ENCODE assay signal across 19 cellular contexts in the genomic region with DNA sequence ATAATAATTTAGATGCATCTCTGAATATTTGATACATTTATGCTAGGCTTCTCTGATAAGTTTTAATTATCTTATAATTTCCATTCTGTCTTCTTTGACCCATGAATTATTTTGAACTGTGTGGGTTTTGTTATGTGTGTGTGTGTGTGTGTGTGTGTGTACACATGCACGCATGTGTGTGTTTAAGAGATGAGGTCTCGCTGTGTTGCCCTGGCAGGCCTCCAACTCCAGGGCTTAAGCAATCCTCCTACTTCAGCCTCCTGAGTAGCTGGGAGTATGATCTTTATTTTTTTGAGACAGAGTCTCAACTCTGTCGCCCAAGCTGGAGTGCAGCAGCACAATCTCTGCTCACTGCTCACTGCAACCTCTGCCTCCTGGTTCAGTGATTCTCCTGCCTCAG.
DNase-seq lines count a peak whose midpoint lies in the region; ATAC-seq and TF ChIP-seq lines count a peak whose summit lies in the region.
"Had no signal": no experiment of that assay in that cellular context is flagged by ENCODE, and none has a peak within 500 bp of the region (broad histone marks: within the 10 kb centered on the region; RNA-seq: fewer than 3 reads in every experiment).

No MANE protein-coding gene starts in this region.

- H3K36me3 ChIP-seq in right atrium auricular region, result no peaks in the 10 kb centered on the region
- no peaks in the 10 kb centered on the region for H3K36me3 ChIP-seq in sigmoid colon
- no peaks in the 10 kb centered on the region for H3K36me3 ChIP-seq in CD4-positive, alpha-beta memory T cell (ENCODE audit: insufficient read depth, low read length)
- H3K36me3 ChIP-seq: adrenal gland, heart left ventricle had no signal

- no peak for TF ChIP-seq POLR2A in sigmoid colon (IDR thresholded peaks at IDR 0.05)

- H3K4me3 ChIP-seq in right cardiac atrium (ENCODE audit: low read length) (no peak overlapping the region), right atrium auricular region (no peak overlapping the region), fibroblast of villous mesenchyme (ENCODE audit: low read depth, low read length) (no peak overlapping the region), sigmoid colon (no peak overlapping the region)
- no peak overlapping the region for H3K4me3 ChIP-seq in CD4-positive, alpha-beta memory T cell (ENCODE audit: low read length in 2 of 2)
- H3K4me3 ChIP-seq: adrenal gland, heart left ventricle, mucosa of descending colon, skin epidermis had no signal

- TF ChIP-seq EP300 in sigmoid colon (IDR thresholded peaks at IDR 0.05), result no peak

- CTCF ChIA-PET in CD4-positive, alpha-beta memory T cell (lab: Charles Lee; ENCODE audit: partially characterized antibody), result no interaction called here

- H3K27ac ChIP-seq in right cardiac atrium (ENCODE audit: low read length) (no peak overlapping the region), right atrium auricular region (no peak overlapping the region), sigmoid colon (no peak overlapping the region)
- no peak overlapping the region for H3K27ac ChIP-seq in CD4-positive, alpha-beta memory T cell (ENCODE audit: low read depth, low read length)
- H3K27ac ChIP-seq: adrenal gland, heart left ventricle, skin epidermis had no signal

- no peak for TF ChIP-seq CTCF in right atrium auricular region (IDR thresholded peaks at IDR 0.05)
- no peak for TF ChIP-seq CTCF in fibroblast of villous mesenchyme (IDR thresholded peaks at IDR 0.05; ENCODE audit: insufficient read depth, low read depth, low read length)
- no peak for TF ChIP-seq CTCF in sigmoid colon (IDR thresholded peaks at IDR 0.05)

- no peaks in the 10 kb centered on the region for H3K9me3 ChIP-seq in right cardiac atrium (ENCODE audit: control insufficient read depth, low read length)
- H3K9me3 ChIP-seq in right atrium auricular region, result no peaks in the 10 kb centered on the region
- no peaks in the 10 kb centered on the region for H3K9me3 ChIP-seq in sigmoid colon
- no peaks in the 10 kb centered on the region for H3K9me3 ChIP-seq in CD4-positive, alpha-beta memory T cell (ENCODE audit: control insufficient read depth in 1 of 2, low read length in 2 of 2)
- H3K9me3 ChIP-seq: adrenal gland, Caco-2, mucosa of descending colon had no signal

- H3K4me3 Mint-ChIP-seq in CD4-positive, alpha-beta memory T cell, result no peak overlapping the region
- H3K4me3 Mint-ChIP-seq: activated CD8-positive, alpha-beta memory T cell treated with anti-CD3 and anti-CD28 coated beads, Interleukin-2, amount 10 ng/mL, durations not matched to agents 7 days and 5 days had no signal

- H3K4me1 ChIP-seq in right cardiac atrium (ENCODE audit: control insufficient read depth, insufficient read depth, low read length) (no peaks in the 10 kb centered on the region), right atrium auricular region (peaks cover 0 to 3% of the 10 kb centered on the region in 2 donors), sigmoid colon (peaks cover 0 to 27% (median 3%) of the 10 kb centered on the region in 4 donors)
- H3K4me1 ChIP-seq in CD4-positive, alpha-beta memory T cell (ENCODE audit: insufficient read depth, low read length), result no peaks in the 10 kb centered on the region
- H3K4me1 ChIP-seq: Caco-2 had no signal

- POLR2A ChIA-PET in CD4-positive, alpha-beta memory T cell (lab: Charles Lee; ENCODE audit: partially characterized antibody), result no interaction called here

- peaks cover 0 to 14% of the 10 kb centered on the region in 2 donors for H3K36me3 Mint-ChIP-seq in CD4-positive, alpha-beta memory T cell

- intact Hi-C loops in right cardiac atrium (cut with DNase I) (no loop called here), sigmoid colon (cut with DNase I) (no loop called here)
- intact Hi-C loops in CD4-positive, alpha-beta memory T cell (cut with micrococcal nuclease), result no loop called here

- peaks cover 2 to 10% (median 5%) of the 10 kb centered on the region in 4 donors for H3K4me1 Mint-ChIP-seq in CD4-positive, alpha-beta memory T cell
- H3K4me1 Mint-ChIP-seq: activated CD8-positive, alpha-beta memory T cell treated with anti-CD3 and anti-CD28 coated beads, Interleukin-2, amount 10 ng/mL, durations not matched to agents 7 days and 5 days had no signal

- no peaks in the 10 kb centered on the region for H3K27me3 Mint-ChIP-seq in CD4-positive, alpha-beta memory T cell
- H3K27me3 Mint-ChIP-seq: activated CD8-positive, alpha-beta memory T cell treated with anti-CD3 and anti-CD28 coated beads, Interleukin-2, amount 10 ng/mL, durations not matched to agents 7 days and 5 days had no signal

- DNase-seq in right cardiac atrium (peak; percentile 21 to 59 (median 44)), right atrium auricular region (ENCODE audit: low spot score) (no peak), amniotic epithelial cell (ENCODE audit: low read depth) (peak; percentile 58), fibroblast of villous mesenchyme (ENCODE audit: low read depth) (peak; percentile 52), sigmoid colon (no peak), NCI-H1048 (lab: John Stamatoyannopoulos, UW) (no peak)
- DNase-seq in CD4-positive, alpha-beta memory T cell, result no peak
- DNase-seq: activated CD8-positive, alpha-beta memory T cell treated with anti-CD3 and anti-CD28 coated beads, Interleukin-2, amount 10 ng/mL, durations not matched to agents 7 days and 5 days; Caco-2; H7; mucosa of descending colon; NCI-H1930; nucleus accumbens; stimulated activated CD4-positive, alpha-beta T cell treated with anti-CD3 and anti-CD28 coated beads, Interleukin-4, amount 100 ng/mL, for 4 hours had no signal

- WGBS in right cardiac atrium, result 81% methylated on average over 3 of the region's 3 CpGs
- WGBS in sigmoid colon, 2 donors, result 63 to 81% methylated on average over 3 of the region's 3 CpGs

- H3K27me3 ChIP-seq in right cardiac atrium (ENCODE audit: control insufficient read depth, insufficient read depth), result no peaks in the 10 kb centered on the region
- no peaks in the 10 kb centered on the region for H3K27me3 ChIP-seq in right atrium auricular region
- H3K27me3 ChIP-seq in sigmoid colon, result no peaks in the 10 kb centered on the region
- H3K27me3 ChIP-seq in CD4-positive, alpha-beta memory T cell (ENCODE audit: insufficient read depth, low read length), result no peaks in the 10 kb centered on the region
- H3K27me3 ChIP-seq: adrenal gland, heart left ventricle had no signal

- no peak for ATAC-seq in right cardiac atrium
- no peak for ATAC-seq in GM18520 (IDR thresholded peaks at IDR 0.05; ENCODE audit: unreplicated experiment)
- ATAC-seq: activated CD4-positive, CD25-positive, alpha-beta regulatory T cell treated with anti-CD3 and anti-CD28 coated beads, Interleukin-2, amount 50 U/mL, for 24 hours; activated CD8-positive, alpha-beta memory T cell treated with anti-CD3 and anti-CD28 coated beads, Interleukin-2, amount 10 ng/mL, durations not matched to agents 7 days and 5 days; heart left ventricle; mucosa of descending colon had no signal

- H3K27ac Mint-ChIP-seq in CD4-positive, alpha-beta memory T cell, result no peak overlapping the region
- H3K27ac Mint-ChIP-seq: activated CD8-positive, alpha-beta memory T cell treated with anti-CD3 and anti-CD28 coated beads, Interleukin-2, amount 10 ng/mL, durations not matched to agents 7 days and 5 days had no signal

- H3K9me3 Mint-ChIP-seq in CD4-positive, alpha-beta memory T cell, result peaks cover 0 to 6% (median 0%) of the 10 kb centered on the region in 8 donors

Comparison
In these comparisons a context has a peak if more than half of its experiments do, and no peak if none do; other contexts are left out.
1. DNase-seq: peak in right cardiac atrium (3 of 3), amniotic epithelial cell (single experiment) and fibroblast of villous mesenchyme (single experiment); none in right atrium auricular region (single experiment), sigmoid colon (single experiment), NCI-H1048 (single experiment) and CD4-positive, alpha-beta memory T cell (0 of 5).